7 cellular contexts compared by ENCODE assay signal in genomic region chr7:99928994-99929729, GRCh38. TPM values are rescaled to one million over a fixed set of nuclear protein-coding genes. Genes with fewer than 3 reads are reported as not detected.
DNase-seq lines count a peak whose midpoint lies in the region; ATAC-seq, FAIRE-seq and TF ChIP-seq lines count a peak whose summit lies in the region.

GJC3 (minus strand) TSS chr7:99929620; CDS start chr7:99929620, 0 bp downstream.

- H3K79me2 ChIP-seq in mammary epithelial cell (ENCODE audit: insufficient read depth, low read length): no peaks in the 10 kb centered on the region

- H3K9ac ChIP-seq in mammary epithelial cell (ENCODE audit: insufficient read depth, low read length): no peak within 1 kb of the TSS
- H3K9ac ChIP-seq in iPS-20b (ENCODE audit: low read depth, low read length): peak within 1 kb of the TSS; percentile 66; the same call in 1 of the 2 replicates

- no peak for ATAC-seq in HG03571 (IDR thresholded peaks at IDR 0.05; ENCODE audit: unreplicated experiment)

- no peaks in the 10 kb centered on the region for H3K36me3 ChIP-seq in mammary epithelial cell (ENCODE audit: insufficient read depth, low read length)
- H3K36me3 ChIP-seq in iPS-20b (ENCODE audit: insufficient read depth, low read depth, low read length): no peaks in the 10 kb centered on the region
- no peaks in the 10 kb centered on the region for H3K36me3 ChIP-seq in small intestine (ENCODE audit: control insufficient read depth in 2 of 2, insufficient read depth in 2 of 2, low read length in 2 of 2)

- H3K27me3 ChIP-seq in mammary epithelial cell (ENCODE audit: insufficient read depth, low read length) (no peaks in the 10 kb centered on the region), iPS-20b (ENCODE audit: insufficient read depth, low read length) (peaks cover 32% of the 10 kb centered on the region), small intestine (ENCODE audit: control insufficient read depth in 2 of 2, insufficient read depth in 2 of 2, low read length in 2 of 2) (peaks cover 0 to 8% of the 10 kb centered on the region in 2 donors)

- peak within 1 kb of the TSS; percentile 68 for H3K4me2 ChIP-seq in mammary epithelial cell (ENCODE audit: insufficient read depth, low read depth, low read length)

- H4K20me1 ChIP-seq in mammary epithelial cell (ENCODE audit: insufficient read depth, low read length): no peaks in the 10 kb centered on the region

- no peak for FAIRE-seq in small intestine (lab: Jason Lieb, UNC)

- H3K4me3 ChIP-seq in mammary epithelial cell (replicated peaks in 1 of 3; ENCODE audit: insufficient read depth in 1 of 3, low read depth in 2 of 3, low read length in 3 of 3) (peak within 1 kb of the TSS in 2 of 3 experiments; percentile 17 to 35), iPS-20b (ENCODE audit: low read length) (peak within 1 kb of the TSS; percentile 66), small intestine (ENCODE audit: low read depth in 1 of 2, low read length in 2 of 2) (peak within 1 kb of the TSS in 1 of 2 donors; percentile 4)

- H3K27ac ChIP-seq in mammary epithelial cell (ENCODE audit: insufficient read depth, low read depth, low read length) (no peak within 1 kb of the TSS), iPS-20b (ENCODE audit: low read length) (peak within 1 kb of the TSS; percentile 19), small intestine (ENCODE audit: low read depth in 1 of 2, low read length in 1 of 2) (no peak within 1 kb of the TSS)

- WGBS in mammary epithelial cell (ENCODE audit: low coverage, missing lambda C conversion rate): 43% methylated on average over 13 of the region's 22 CpGs
- 14 to 18% (median 14%) methylated on average over 22 of the region's 22 CpGs for WGBS in small intestine, 3 donors

- H3K4me1 ChIP-seq in mammary epithelial cell (ENCODE audit: insufficient read depth, low read length) (peaks cover 23% of the 10 kb centered on the region), iPS-20b (ENCODE audit: insufficient read depth, low read length) (peaks cover 3% of the 10 kb centered on the region; the same call in 1 of the 2 replicates), small intestine (ENCODE audit: control insufficient read depth in 2 of 2, insufficient read depth in 1 of 2, low read depth in 1 of 2, low read length in 1 of 2) (peaks cover 0 to 4% of the 10 kb centered on the region in 2 donors)

- no peaks in the 10 kb centered on the region for H3K9me3 ChIP-seq in mammary epithelial cell (replicated peaks; ENCODE audit: insufficient read depth, low read length)
- no peaks in the 10 kb centered on the region for H3K9me3 ChIP-seq in iPS-20b (ENCODE audit: insufficient read depth, low read depth, low read length)
- no peaks in the 10 kb centered on the region for H3K9me3 ChIP-seq in small intestine (ENCODE audit: control insufficient read depth, low read depth)

- dilution Hi-C loops in mammary epithelial cell (cut with HindIII; ENCODE audit: low sequenced_read_pairs): no loop called here

- BruUV-seq in mammary epithelial cell (replicated peaks; lab: Mats Ljungman, UMichigan): no TSS peak

- intact Hi-C loops in mammary epithelial cell (cut with micrococcal nuclease): loop anchor here (1.0 to 2.0 kb wide), 3 partner anchors 16 to 62 kb away; no protein-coding TSS in a partner anchor

- CTCF ChIA-PET in mammary epithelial cell (lab: Charles Lee; ENCODE audit: low non-redundant PET): interaction anchor here (0.6 kb wide), 1 partner anchor 296 kb away, joined by 4 read pairs; no protein-coding TSS in a partner anchor

- peak; percentile 42 for DNase-seq in GM04504 (ENCODE audit: low read depth)
- DNase-seq in NCI-H1105 treated with DMSO at 0.1 percent for 48 hours (lab: John Stamatoyannopoulos, UW): peak; percentile 61
- DNase-seq in SW480 (ENCODE audit: low spot score): peak; percentile 95
- peak; percentile 59 for DNase-seq in mammary epithelial cell
- DNase-seq in small intestine: peak; percentile 68

- peak within 1 kb of the TSS; percentile 85 for H2AFZ ChIP-seq in mammary epithelial cell (ENCODE audit: low read depth, low read length)

- TF ChIP-seq CTCF in mammary epithelial cell (conservative IDR thresholded peaks at IDR 0.05 in 1 of 2, IDR thresholded peaks at IDR 0.05 in 1 of 2; ENCODE audit: extremely low read depth in 1 of 2, insufficient read depth in 1 of 2, low read depth in 1 of 2, low read length in 2 of 2): peak; percentile 27 to 65

- in situ Hi-C loops in mammary epithelial cell (cut with MboI; ENCODE audit: low sequenced_read_pairs in 2 of 2): no loop called here

RNA-seq across cellular contexts. Expression of gene GJC3, which starts in this region (rescaled TPM):
- total RNA-seq in mammary epithelial cell: under 1 TPM in 1 of 2 donors, not detected in 1; 0.38 TPM
- polyA plus RNA-seq in mammary epithelial cell (0.11 TPM), small intestine (under 1 TPM in 1 of 3 donors, not detected in 2; 0.33 TPM)
- polyA minus RNA-seq in mammary epithelial cell: not detected

Comparison
In these comparisons a context has a peak if more than half of its experiments do, and no peak if none do; other contexts are left out.
1. Peak in DNase-seq, H3K4me3 ChIP-seq and H3K4me2 ChIP-seq in mammary epithelial cell; RNA of the gene not detected or under 1 TPM.
2. Peak in DNase-seq in small intestine; RNA of the gene not detected or under 1 TPM.
3. DNase-seq: peak in every context shown above with its lines; median percentile 95 in SW480; 68 in small intestine; 61 in NCI-H1105 treated with DMSO at 0.1 percent for 48 hours; 59 in mammary epithelial cell; 42 in GM04504.